ENCODE assay signal across 9 cellular contexts in the genomic region with DNA sequence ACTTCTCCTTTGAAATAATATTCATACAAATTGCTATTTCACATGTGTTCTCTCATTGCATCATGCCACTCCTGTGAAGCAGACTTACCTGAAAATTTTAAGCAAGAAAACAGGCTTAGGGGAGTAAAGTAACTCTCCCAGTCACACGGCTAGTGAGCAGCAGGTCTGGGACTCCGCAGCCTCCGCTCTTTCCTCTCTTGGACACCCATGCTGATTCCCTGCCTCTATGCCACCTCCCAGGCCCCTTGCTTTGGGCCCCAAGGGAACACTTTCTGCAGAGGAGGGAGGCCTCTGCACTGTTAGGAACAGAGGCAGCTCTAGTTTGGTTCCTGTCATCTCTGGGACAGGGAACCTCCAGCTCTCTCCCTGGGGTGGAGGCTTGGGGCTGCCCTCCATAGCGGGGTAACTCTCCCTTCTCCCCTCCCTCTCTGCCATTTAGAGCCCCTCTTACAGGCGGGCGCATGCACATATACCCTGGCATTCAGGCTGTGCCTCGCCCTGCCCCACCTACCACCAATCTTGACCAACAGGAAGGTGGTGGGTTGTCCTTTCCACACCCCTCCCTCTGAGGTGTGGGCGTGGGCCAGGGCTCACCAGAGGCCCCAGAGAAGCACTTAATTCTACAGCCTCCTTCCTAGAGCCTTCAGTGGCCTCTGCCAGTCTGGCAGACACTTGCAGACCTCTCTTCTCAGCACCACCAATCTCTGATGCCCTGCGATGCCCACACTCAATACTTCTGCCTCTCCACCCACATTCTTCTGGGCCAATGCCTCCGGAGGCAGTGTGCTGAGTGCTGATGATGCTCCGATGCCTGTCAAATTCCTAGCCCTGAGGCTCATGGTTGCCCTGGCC. TPM values are rescaled to one million over a fixed set of nuclear protein-coding genes. Genes with fewer than 3 reads are reported as not detected.
DNase-seq lines count a peak whose midpoint lies in the region; ATAC-seq and TF ChIP-seq lines count a peak whose summit lies in the region.
"Had no signal": no experiment of that assay in that cellular context is flagged by ENCODE, and none has a peak within 500 bp of the region (broad histone marks: within the 10 kb centered on the region; RNA-seq: fewer than 3 reads in every experiment).

TSS of gene RXFP4 (plus strand) at position 646 of the 852 bp plus-strand sequence. CDS start at position 718, 72 bp downstream.

- H3K9me3 ChIP-seq in DOHH2 (ENCODE audit: control insufficient read depth, insufficient read depth, low read length) (no peaks in the 10 kb centered on the region), body of pancreas (no peaks in the 10 kb centered on the region), muscle layer of duodenum (ENCODE audit: control insufficient read depth in 1 of 2, low read length in 2 of 2) (no peaks in the 10 kb centered on the region)

- H3K27me3 ChIP-seq in DOHH2 (ENCODE audit: control insufficient read depth, low read length) (no peaks in the 10 kb centered on the region), body of pancreas (no peaks in the 10 kb centered on the region), muscle layer of duodenum (ENCODE audit: low read depth, low read length) (no peaks in the 10 kb centered on the region)

- TF ChIP-seq CTCF in DOHH2 (IDR thresholded peaks at IDR 0.05; ENCODE audit: low read depth, low read length, poor library complexity, severe bottlenecking) (no peak), body of pancreas (IDR thresholded peaks at IDR 0.05) (no peak)

- H3K36me3 ChIP-seq in DOHH2 (ENCODE audit: control insufficient read depth, low read length), result peaks cover 11% of the 10 kb centered on the region
- no peaks in the 10 kb centered on the region for H3K36me3 ChIP-seq in body of pancreas (replicated peaks in 1 of 2; ENCODE audit: insufficient read depth in 1 of 2, low read depth in 2 of 2)
- peaks cover 0 to under 1% of the 10 kb centered on the region in 2 donors for H3K36me3 ChIP-seq in muscle layer of duodenum (ENCODE audit: control insufficient read depth in 1 of 2, insufficient read depth in 2 of 2, low read length in 2 of 2)

- no peaks in the 10 kb centered on the region for H3K79me2 ChIP-seq in DOHH2 (ENCODE audit: control insufficient read depth, low read length)

- DNase-seq in M059J (ENCODE audit: low read depth), result peak; percentile 16
- no peak for DNase-seq in body of pancreas
- DNase-seq in NCI-H446 treated with DMSO at 0.1 percent for 48 hours (lab: John Stamatoyannopoulos, UW), result no peak
- DNase-seq in stimulated activated naive CD4-positive, alpha-beta T cell (lab: John Stamatoyannopoulos, UW), result no peak

- 53 to 62% methylated on average over 11 of the region's 11 CpGs for WGBS in body of pancreas, 2 donors

- peaks cover 5% of the 10 kb centered on the region for H3F3A ChIP-seq in DOHH2 (ENCODE audit: control insufficient read depth, insufficient read depth)

- ATAC-seq in body of pancreas (peak; percentile 33), HG03354 (IDR thresholded peaks at IDR 0.05; ENCODE audit: poor library complexity, severe bottlenecking, unreplicated experiment) (no peak), HG03571 (IDR thresholded peaks at IDR 0.05; ENCODE audit: unreplicated experiment) (no peak)

- H3K27ac ChIP-seq in DOHH2 (ENCODE audit: low read depth, low read length), result peak within 1 kb of the TSS; percentile 28
- peak within 1 kb of the TSS; percentile 73 to 84 (median 81) for H3K27ac ChIP-seq in body of pancreas
- peak within 1 kb of the TSS; percentile 90 for H3K27ac ChIP-seq in muscle layer of duodenum (ENCODE audit: low read length)

- H3K4me1 ChIP-seq in DOHH2 (ENCODE audit: control insufficient read depth, low read length) (peaks cover 60% of the 10 kb centered on the region), body of pancreas (peaks cover 56% of the 10 kb centered on the region), muscle layer of duodenum (ENCODE audit: control insufficient read depth in 1 of 2, insufficient read depth in 2 of 2, low read length in 2 of 2) (peaks cover 22 to 27% of the 10 kb centered on the region in 2 donors)

- TF ChIP-seq POLR2A in body of pancreas (IDR thresholded peaks at IDR 0.05), result no peak

- H3K4me3 ChIP-seq in DOHH2 (ENCODE audit: low read length) (peak within 1 kb of the TSS; percentile 4), body of pancreas (no peak within 1 kb of the TSS), muscle layer of duodenum (ENCODE audit: low read depth in 1 of 2, low read length in 2 of 2) (peak within 1 kb of the TSS in 1 of 2 donors; percentile 26)

- peak within 1 kb of the TSS; percentile 49 for H3K4me2 ChIP-seq in DOHH2 (ENCODE audit: low read length)

- no peaks in the 10 kb centered on the region for H3K9me2 ChIP-seq in DOHH2 (replicated peaks; ENCODE audit: control insufficient read depth, low read length)

- H4K20me1 ChIP-seq in DOHH2 (ENCODE audit: control insufficient read depth, insufficient read depth, low read depth, low read length), result no peaks in the 10 kb centered on the region

- intact Hi-C loops in body of pancreas (cut with DNase I), result loop anchor here (5.0 kb wide), 1 partner anchor 51 kb away; no protein-coding TSS in a partner anchor

RNA-seq across cellular contexts. Expression of gene RXFP4, which starts in this region (rescaled TPM):
- total RNA-seq in M059J (2014; rRNA removed; shearing (Covaris generic)), result not detected in 2 replicates
- total RNA-seq in body of pancreas, result under 1 TPM in 1 of 2 donors, not detected in 1; 0.26 TPM
- total RNA-seq: pulmonary artery endothelial cell had no signal

Comparison
In these comparisons a context has a peak if more than half of its experiments do, and no peak if none do; other contexts are left out.
1. Peak in DNase-seq in M059J; RNA of the gene not detected or under 1 TPM.
2. Peak in ATAC-seq and H3K27ac ChIP-seq in body of pancreas; RNA of the gene not detected or under 1 TPM.
3. H3K27ac ChIP-seq: peak in every context shown above with its lines; median percentile 90 in muscle layer of duodenum; 81 in body of pancreas; 28 in DOHH2.